ENCODE assay signal across 1 cellular context in the genomic region with DNA sequence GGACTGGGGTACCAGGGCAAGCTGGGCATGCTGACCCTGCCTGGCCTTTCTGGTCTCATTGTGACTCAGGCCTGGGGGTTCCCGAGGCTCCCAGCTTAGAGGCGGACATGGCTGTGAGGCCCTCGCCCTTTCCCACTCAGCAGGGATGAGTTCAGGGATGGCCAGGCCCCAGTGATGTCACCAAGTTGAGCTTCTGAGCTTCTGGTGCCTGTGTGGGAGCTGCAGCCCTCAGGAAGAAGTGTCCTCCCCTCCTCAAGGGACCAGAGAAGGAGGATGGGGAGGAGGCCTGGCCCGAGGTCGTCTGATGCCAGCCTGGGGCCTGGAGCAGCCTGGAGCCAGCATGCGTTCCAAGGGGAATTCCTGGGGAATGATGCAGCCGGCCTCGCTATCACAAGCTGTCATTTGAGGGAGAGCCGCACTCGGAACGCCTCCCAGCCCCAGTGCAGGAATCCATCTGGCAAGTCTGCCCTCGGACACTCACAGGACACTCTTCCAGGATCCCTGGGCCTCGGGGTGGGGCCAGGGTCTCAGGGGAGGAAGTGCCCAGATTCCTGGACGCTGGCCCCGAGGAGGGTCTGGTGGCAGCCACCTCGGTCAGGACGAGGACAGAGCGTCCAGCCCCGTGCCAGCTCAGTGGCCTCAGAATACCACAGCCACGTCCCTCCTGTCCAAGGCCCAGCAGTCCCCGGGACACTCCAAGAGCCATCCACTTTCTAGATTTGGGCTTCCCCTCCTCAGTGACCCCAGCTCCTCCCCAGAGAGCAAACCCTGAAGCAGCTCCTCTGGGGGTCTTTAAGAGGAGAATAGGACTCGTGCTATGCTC.
TF ChIP-seq lines count a peak whose summit lies in the region.

No MANE protein-coding gene starts in this region.

TF ChIP-seq in SK-N-SH, 30 proteins besides CTCF, POLR2A, EP300 and RAD21 (continued from another document):
- TF ChIP-seq NFIC (IDR thresholded peaks at IDR 0.05; ENCODE audit: borderline replicate concordance) (peak; percentile 75), TEAD4 (IDR thresholded peaks at IDR 0.05; ENCODE audit: borderline replicate concordance, insufficient read depth) (peak; percentile 67; the same call in 1 of the 2 replicates)
